Comparison of ENCODE assay signal across 8 cellular contexts in the genomic region with DNA sequence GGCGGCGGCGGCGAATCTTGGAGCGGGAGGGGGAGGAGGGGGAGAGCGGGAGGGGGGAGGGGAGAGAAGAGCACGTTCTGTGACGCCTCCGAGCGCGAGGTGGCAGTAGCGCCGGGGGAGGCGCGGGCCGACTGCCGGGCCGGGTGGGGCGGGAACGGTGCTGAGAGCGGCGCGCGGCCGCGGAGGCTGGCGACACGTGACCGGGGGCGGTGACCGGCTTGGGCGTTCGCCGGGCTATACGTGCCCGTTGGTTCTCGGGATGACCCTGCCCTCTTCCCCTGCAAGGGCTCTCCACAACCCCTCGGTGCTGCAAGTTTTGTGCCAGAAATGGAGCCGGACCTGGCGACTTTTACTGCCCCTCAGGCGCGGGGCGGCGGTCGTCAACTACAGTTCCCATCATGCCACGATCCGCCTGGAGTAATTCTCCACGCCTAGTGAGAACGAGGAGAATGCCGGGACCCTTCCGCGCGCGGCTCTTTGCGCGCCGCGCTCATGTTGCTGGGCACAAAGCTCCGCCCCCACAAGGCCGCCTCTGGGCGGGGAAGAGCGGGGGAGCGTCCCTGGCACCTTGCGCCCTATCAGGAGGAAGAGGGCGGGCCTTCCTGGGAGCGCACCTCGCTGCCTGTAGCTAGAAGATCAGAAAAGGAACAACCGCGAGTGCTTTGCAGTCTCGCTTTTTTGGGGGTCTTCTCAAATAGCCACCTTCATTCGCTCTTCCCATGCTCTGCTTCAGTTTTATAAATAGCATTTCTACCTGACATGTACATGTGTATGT. TPM values are rescaled to one million over a fixed set of nuclear protein-coding genes. Genes with fewer than 3 reads are reported as not detected.
DNase-seq lines count a peak whose midpoint lies in the region; ATAC-seq and TF ChIP-seq lines count a peak whose summit lies in the region.

A gene with protein sequence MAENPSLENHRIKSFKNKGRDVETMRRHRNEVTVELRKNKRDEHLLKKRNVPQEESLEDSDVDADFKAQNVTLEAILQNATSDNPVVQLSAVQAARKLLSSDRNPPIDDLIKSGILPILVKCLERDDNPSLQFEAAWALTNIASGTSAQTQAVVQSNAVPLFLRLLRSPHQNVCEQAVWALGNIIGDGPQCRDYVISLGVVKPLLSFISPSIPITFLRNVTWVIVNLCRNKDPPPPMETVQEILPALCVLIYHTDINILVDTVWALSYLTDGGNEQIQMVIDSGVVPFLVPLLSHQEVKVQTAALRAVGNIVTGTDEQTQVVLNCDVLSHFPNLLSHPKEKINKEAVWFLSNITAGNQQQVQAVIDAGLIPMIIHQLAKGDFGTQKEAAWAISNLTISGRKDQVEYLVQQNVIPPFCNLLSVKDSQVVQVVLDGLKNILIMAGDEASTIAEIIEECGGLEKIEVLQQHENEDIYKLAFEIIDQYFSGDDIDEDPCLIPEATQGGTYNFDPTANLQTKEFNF (minus strand): TSS at position 133 of the 775 bp plus-strand sequence. CDS start 176 bp downstream, outside the sequence.

- H3K9me3 ChIP-seq in right atrium auricular region (no peaks in the 10 kb centered on the region), uterus (no peaks in the 10 kb centered on the region)

- TF ChIP-seq CTCF in right atrium auricular region (IDR thresholded peaks at IDR 0.05) (peak in 1 of 2 donors; percentile 33), uterus (IDR thresholded peaks at IDR 0.05) (peak in 3 of 4 experiments; percentile 2 to 18 (median 17))

- H3K4me3 ChIP-seq in right atrium auricular region = peak within 1 kb of the TSS; percentile 71 to 96
- H3K4me3 ChIP-seq in uterus = peak within 1 kb of the TSS; percentile 45 to 86

- peak within 1 kb of the TSS; percentile 85 to 93 for H3K27ac ChIP-seq in right atrium auricular region
- H3K27ac ChIP-seq in uterus = peak within 1 kb of the TSS; percentile 92 to 94

- H3K4me1 ChIP-seq in right atrium auricular region (peaks cover 0 to 30% of the 10 kb centered on the region in 2 donors), uterus (no peaks in the 10 kb centered on the region)

- intact Hi-C loops in T-helper 2 cell treated with Interferon-gamma antibody and Interleukin-4, amounts not matched to agents 100 ng/mL and 5 ng/mL, for 36 hours (cut with micrococcal nuclease) = loop anchor here (1.0 to 5.0 kb wide), 13 partner anchors 56 to 1792 kb away; a partner anchor contains a TSS
- intact Hi-C loops in uterus (cut with DNase I; ENCODE audit: low total_unique reads) = loop anchor here (10.0 kb wide), 1 partner anchor 332 kb away; no protein-coding TSS in a partner anchor

- peak; percentile 56 to 66 for TF ChIP-seq POLR2A in uterus (IDR thresholded peaks at IDR 0.05)

- no peaks in the 10 kb centered on the region for H3K27me3 ChIP-seq in right atrium auricular region
- H3K27me3 ChIP-seq in uterus = no peaks in the 10 kb centered on the region

- H3K36me3 ChIP-seq in right atrium auricular region = no peaks in the 10 kb centered on the region
- H3K36me3 ChIP-seq in uterus = no peaks in the 10 kb centered on the region

- DNase-seq in NCI-H187 treated with DMSO at 0.1 percent for 48 hours (lab: John Stamatoyannopoulos, UW) (peak; percentile 87), anterior cingulate cortex (lab: John Stamatoyannopoulos, UW) (peak; percentile 84 to 99 (median 97)), right atrium auricular region (ENCODE audit: low spot score) (peak; percentile 93), pulmonary artery endothelial cell (ENCODE audit: low read depth, low spot score) (peak; percentile 83), uterus (peak; percentile 95 to 96)

- ATAC-seq in GM18502 (IDR thresholded peaks at IDR 0.05; ENCODE audit: poor library complexity, unreplicated experiment) = peak; percentile 90
- ATAC-seq in HG02970 (IDR thresholded peaks at IDR 0.05; ENCODE audit: low FRiP score, unreplicated experiment) = peak; percentile 81

RNA-seq across cellular contexts. Expression of the gene that starts here (rescaled TPM):
- 41.5 and 42.4 TPM in 2 replicates for total RNA-seq in T-helper 2 cell treated with Interferon-gamma antibody and Interleukin-4, amounts not matched to agents 100 ng/mL and 5 ng/mL, for 36 hours
- total RNA-seq in right atrium auricular region (10 to 100 TPM; 36.6 to 42.0 TPM), pulmonary artery endothelial cell (45.6 and 51.5 TPM in 2 replicates), uterus (10 to 100 TPM in 3 of 4 donors, 1 to 10 TPM in 1; 9.1 to 49.2 (median 30.3) TPM)

Comparison
In these comparisons a context has a peak if more than half of its experiments do, and no peak if none do; other contexts are left out.
1. Peak in every context shown above with its lines: DNase-seq, ATAC-seq, H3K4me3 ChIP-seq and H3K27ac ChIP-seq.